ENCODE assay signal across 11 cellular contexts in the genomic region with DNA sequence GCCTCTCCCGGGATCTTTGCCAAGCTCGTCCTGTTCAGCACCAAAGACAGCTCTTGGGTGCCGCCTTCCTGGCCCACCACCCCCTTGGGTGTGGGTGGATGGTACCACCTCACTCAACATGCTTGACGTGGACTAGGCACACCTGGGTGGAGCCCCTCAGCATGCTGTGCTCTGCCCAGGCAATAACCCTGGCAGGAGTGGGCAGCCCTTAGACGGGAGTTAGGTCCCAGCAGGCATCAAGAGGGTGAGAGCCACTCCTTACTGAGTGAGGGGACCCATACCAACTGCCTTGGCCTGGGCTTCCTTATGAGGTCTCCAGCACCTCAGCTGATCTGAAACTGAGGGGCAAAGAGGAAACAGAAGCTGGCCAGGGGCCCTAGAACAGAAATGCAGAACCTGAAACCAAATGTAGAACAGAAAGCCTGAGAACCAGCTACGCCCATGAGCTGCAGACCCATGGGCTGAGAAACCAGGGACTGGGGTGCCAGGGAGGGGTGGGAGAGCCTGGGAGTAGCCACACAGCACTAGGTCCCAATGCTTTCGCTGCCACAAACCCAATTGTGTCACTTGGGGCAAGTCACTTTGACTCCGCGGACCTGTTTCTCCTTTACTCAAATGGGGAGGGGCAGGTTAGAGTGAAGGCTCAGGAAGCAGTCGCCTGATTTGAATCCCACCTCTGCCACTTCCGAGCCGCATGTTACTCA. TPM values are rescaled to one million over a fixed set of nuclear protein-coding genes. Genes with fewer than 3 reads are reported as not detected.
DNase-seq lines count a peak whose midpoint lies in the region; ATAC-seq, FAIRE-seq and TF ChIP-seq lines count a peak whose summit lies in the region.
"Had no signal": no experiment of that assay in that cellular context is flagged by ENCODE, and none has a peak within 500 bp of the region (broad histone marks: within the 10 kb centered on the region; RNA-seq: fewer than 3 reads in every experiment).

No MANE protein-coding gene starts in this region.

- TF ChIP-seq POLR2A in A549 (IDR thresholded peaks at IDR 0.05; ENCODE audit: low read length), result no peak

- ATAC-seq in A549 (no peak), GM21367 (IDR thresholded peaks at IDR 0.05; ENCODE audit: unreplicated experiment) (peak; percentile 29)

- CTCF ChIA-PET in A549 (lab: Yijun Ruan, JAX), result interaction anchor here (0.9 to 3.6 kb wide), 5 partner anchors 11 to 248 kb away, joined by 3 to 26 read pairs (median 5); no protein-coding TSS in a partner anchor
- CTCF ChIA-PET in activated CD4-positive, alpha-beta memory T cell treated with anti-CD3 and anti-CD28 coated beads for 36 hours (lab: Charles Lee), result interaction anchor here (0.6 to 3.2 kb wide), 8 partner anchors 8 to 239 kb away, joined by 3 to 35 read pairs (median 3); no protein-coding TSS in a partner anchor

- POLR2A ChIA-PET in A549 (lab: Yijun Ruan, JAX), result interaction anchor here (1.2 kb wide), 1 partner anchor 22 kb away, joined by 3 read pairs; the partner anchor contains the start of gene MTCH1
- POLR2A ChIA-PET in activated CD4-positive, alpha-beta memory T cell treated with anti-CD3 and anti-CD28 coated beads for 36 hours (lab: Charles Lee), result interaction anchor here (0.8 to 1.0 kb wide), 3 partner anchors 14 to 23 kb away, joined by 3 to 4 read pairs (median 3); partner anchors contain the start of gene MTCH1

- H3K4me1 ChIP-seq in A549, result no peaks in the 10 kb centered on the region

- no peaks in the 10 kb centered on the region for H3K27me3 Mint-ChIP-seq in activated CD4-positive, alpha-beta memory T cell treated with anti-CD3 and anti-CD28 coated beads for 36 hours

- H3K9me3 ChIP-seq in A549, result no peaks in the 10 kb centered on the region

- TF ChIP-seq RAD21 in A549 (conservative IDR thresholded peaks at IDR 0.05 in 1 of 2, IDR thresholded peaks at IDR 0.05 in 1 of 2), result no peak

- WGBS in A549 (ENCODE audit: missing lambda C conversion rate), result 66% methylated on average over 12 of the region's 12 CpGs

- no peak for TF ChIP-seq EP300 in A549 (IDR thresholded peaks at IDR 0.05)

- DNase-seq in A549 (ENCODE audit: low read depth in 1 of 2, low spot score in 1 of 2) (no peak), SIG-M5 (lab: John Stamatoyannopoulos, UW) (peak; percentile 33), left kidney (ENCODE audit: low read depth, low spot score) (peak; percentile 47), COLO829 (ENCODE audit: low spot score) (no peak), GM19238 (ENCODE audit: insufficient read length, low spot score) (no peak), NCI-H1417 treated with DMSO at 0.1 percent for 48 hours (lab: John Stamatoyannopoulos, UW) (no peak)
- DNase-seq in activated CD4-positive, alpha-beta memory T cell treated with anti-CD3 and anti-CD28 coated beads for 36 hours, result no peak
- DNase-seq: NCI-H446 had no signal

- no peak overlapping the region for H3K4me2 ChIP-seq in A549

- no peak overlapping the region for H3K27ac ChIP-seq in A549

- TF ChIP-seq CTCF in A549 (IDR thresholded peaks at IDR 0.05), result no peak

- H3K4me1 Mint-ChIP-seq in activated CD4-positive, alpha-beta memory T cell treated with anti-CD3 and anti-CD28 coated beads for 36 hours (ENCODE audit: low read depth), result peaks cover 17% of the 10 kb centered on the region

- H3K4me3 Mint-ChIP-seq in activated CD4-positive, alpha-beta memory T cell treated with anti-CD3 and anti-CD28 coated beads for 36 hours, result no peak overlapping the region

- FAIRE-seq in A549 (lab: Jason Lieb, UNC), result no peak

- H3K36me3 Mint-ChIP-seq in activated CD4-positive, alpha-beta memory T cell treated with anti-CD3 and anti-CD28 coated beads for 36 hours, result no peaks in the 10 kb centered on the region

- H3K4me3 ChIP-seq in A549, result no peak overlapping the region

- H3K27ac Mint-ChIP-seq in activated CD4-positive, alpha-beta memory T cell treated with anti-CD3 and anti-CD28 coated beads for 36 hours, result no peak overlapping the region

- intact Hi-C loops in activated CD4-positive, alpha-beta memory T cell treated with anti-CD3 and anti-CD28 coated beads for 36 hours (cut with micrococcal nuclease), result no loop called here

- no peaks in the 10 kb centered on the region for H3K9me3 Mint-ChIP-seq in activated CD4-positive, alpha-beta memory T cell treated with anti-CD3 and anti-CD28 coated beads for 36 hours

TF ChIP-seq in A549, 52 proteins besides CTCF, POLR2A, EP300 and RAD21:
- TF ChIP-seq, protein P1, sequence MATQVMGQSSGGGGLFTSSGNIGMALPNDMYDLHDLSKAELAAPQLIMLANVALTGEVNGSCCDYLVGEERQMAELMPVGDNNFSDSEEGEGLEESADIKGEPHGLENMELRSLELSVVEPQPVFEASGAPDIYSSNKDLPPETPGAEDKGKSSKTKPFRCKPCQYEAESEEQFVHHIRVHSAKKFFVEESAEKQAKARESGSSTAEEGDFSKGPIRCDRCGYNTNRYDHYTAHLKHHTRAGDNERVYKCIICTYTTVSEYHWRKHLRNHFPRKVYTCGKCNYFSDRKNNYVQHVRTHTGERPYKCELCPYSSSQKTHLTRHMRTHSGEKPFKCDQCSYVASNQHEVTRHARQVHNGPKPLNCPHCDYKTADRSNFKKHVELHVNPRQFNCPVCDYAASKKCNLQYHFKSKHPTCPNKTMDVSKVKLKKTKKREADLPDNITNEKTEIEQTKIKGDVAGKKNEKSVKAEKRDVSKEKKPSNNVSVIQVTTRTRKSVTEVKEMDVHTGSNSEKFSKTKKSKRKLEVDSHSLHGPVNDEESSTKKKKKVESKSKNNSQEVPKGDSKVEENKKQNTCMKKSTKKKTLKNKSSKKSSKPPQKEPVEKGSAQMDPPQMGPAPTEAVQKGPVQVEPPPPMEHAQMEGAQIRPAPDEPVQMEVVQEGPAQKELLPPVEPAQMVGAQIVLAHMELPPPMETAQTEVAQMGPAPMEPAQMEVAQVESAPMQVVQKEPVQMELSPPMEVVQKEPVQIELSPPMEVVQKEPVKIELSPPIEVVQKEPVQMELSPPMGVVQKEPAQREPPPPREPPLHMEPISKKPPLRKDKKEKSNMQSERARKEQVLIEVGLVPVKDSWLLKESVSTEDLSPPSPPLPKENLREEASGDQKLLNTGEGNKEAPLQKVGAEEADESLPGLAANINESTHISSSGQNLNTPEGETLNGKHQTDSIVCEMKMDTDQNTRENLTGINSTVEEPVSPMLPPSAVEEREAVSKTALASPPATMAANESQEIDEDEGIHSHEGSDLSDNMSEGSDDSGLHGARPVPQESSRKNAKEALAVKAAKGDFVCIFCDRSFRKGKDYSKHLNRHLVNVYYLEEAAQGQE (IDR thresholded peaks at IDR 0.05), result peak; percentile 54; the same call in 1 of the 2 replicates
- TF ChIP-seq SREBF2 (IDR thresholded peaks at IDR 0.05), result no peak

RNA-seq across cellular contexts. Expression of gene FGD2, which starts 2.0 kb away (rescaled TPM):
- polyA plus RNA-seq in A549 (2011; rRNA removed) (not detected in 2 replicates), A549 (2017; fragmentation: RNase III; extraction: RNeasy Plus Mini Kit Qiagen cat#74134 plus additional on column Dnase treatment) (not detected in 3 replicates)
- polyA plus RNA-seq in A549 (2012; cell fraction: cytosol; rRNA removed), result not detected in 2 replicates
- polyA plus RNA-seq in A549 (2012; cell fraction: nucleus; rRNA removed), result 0.06 TPM in 1 of 2 replicates, not detected in the other
- not detected in 2 replicates for polyA minus RNA-seq in A549 (2011; rRNA and poly(A)+ RNA removed)
- total RNA-seq in activated CD4-positive, alpha-beta memory T cell treated with anti-CD3 and anti-CD28 coated beads for 36 hours, result under 1 TPM; 0.48 to 0.52 TPM
- total RNA-seq: chondrocyte, lung microvascular endothelial cell had no signal

RNA-seq across cellular contexts. Expression of gene MTCH1, which starts 21.5 kb away (rescaled TPM):
- 65.4 and 69.4 TPM in 2 replicates for polyA plus RNA-seq in A549 (2011; rRNA removed)
- 91.5 and 112 TPM in 2 replicates for polyA plus RNA-seq in A549 (2012; cell fraction: cytosol; rRNA removed)
- polyA plus RNA-seq in A549 (2012; cell fraction: nucleus; rRNA removed), result 117 and 143 TPM in 2 replicates
- polyA plus RNA-seq in A549 (2017; fragmentation: RNase III; extraction: RNeasy Plus Mini Kit Qiagen cat#74134 plus additional on column Dnase treatment), result 99.8 to 112 TPM (median 111 TPM) in 3 replicates
- 86.0 and 88.0 TPM in 2 replicates for polyA minus RNA-seq in A549 (2011; rRNA and poly(A)+ RNA removed)
- total RNA-seq in activated CD4-positive, alpha-beta memory T cell treated with anti-CD3 and anti-CD28 coated beads for 36 hours, result 100 to 1,000 TPM; 109 to 114 TPM

RNA-seq across cellular contexts. Expression of gene PI16, which starts 53.0 kb away (rescaled TPM):
- not detected in 2 replicates for polyA plus RNA-seq in A549 (2011; rRNA removed)
- polyA plus RNA-seq in A549 (2012; cell fraction: cytosol; rRNA removed), result 0.05 TPM in 1 of 2 replicates, not detected in the other
- 0.02 TPM in 1 of 2 replicates, not detected in the other for polyA plus RNA-seq in A549 (2012; cell fraction: nucleus; rRNA removed)
- not detected in 3 replicates for polyA plus RNA-seq in A549 (2017; fragmentation: RNase III; extraction: RNeasy Plus Mini Kit Qiagen cat#74134 plus additional on column Dnase treatment)
- polyA minus RNA-seq in A549 (2011; rRNA and poly(A)+ RNA removed), result not detected in 2 replicates
- total RNA-seq in activated CD4-positive, alpha-beta memory T cell treated with anti-CD3 and anti-CD28 coated beads for 36 hours, result 1 to 10 TPM; 1.0 to 1.1 TPM
- total RNA-seq: chondrocyte, lung microvascular endothelial cell had no signal

Comparison
In these comparisons a context has a peak if more than half of its experiments do, and no peak if none do; other contexts are left out.
1. DNase-seq: peak in SIG-M5 (single experiment) and left kidney (single experiment); none in A549 (0 of 2), COLO829 (single experiment), GM19238 (single experiment), activated CD4-positive, alpha-beta memory T cell treated with anti-CD3 and anti-CD28 coated beads for 36 hours (single experiment) and NCI-H1417 treated with DMSO at 0.1 percent for 48 hours (single experiment).